In the genomic region with DNA sequence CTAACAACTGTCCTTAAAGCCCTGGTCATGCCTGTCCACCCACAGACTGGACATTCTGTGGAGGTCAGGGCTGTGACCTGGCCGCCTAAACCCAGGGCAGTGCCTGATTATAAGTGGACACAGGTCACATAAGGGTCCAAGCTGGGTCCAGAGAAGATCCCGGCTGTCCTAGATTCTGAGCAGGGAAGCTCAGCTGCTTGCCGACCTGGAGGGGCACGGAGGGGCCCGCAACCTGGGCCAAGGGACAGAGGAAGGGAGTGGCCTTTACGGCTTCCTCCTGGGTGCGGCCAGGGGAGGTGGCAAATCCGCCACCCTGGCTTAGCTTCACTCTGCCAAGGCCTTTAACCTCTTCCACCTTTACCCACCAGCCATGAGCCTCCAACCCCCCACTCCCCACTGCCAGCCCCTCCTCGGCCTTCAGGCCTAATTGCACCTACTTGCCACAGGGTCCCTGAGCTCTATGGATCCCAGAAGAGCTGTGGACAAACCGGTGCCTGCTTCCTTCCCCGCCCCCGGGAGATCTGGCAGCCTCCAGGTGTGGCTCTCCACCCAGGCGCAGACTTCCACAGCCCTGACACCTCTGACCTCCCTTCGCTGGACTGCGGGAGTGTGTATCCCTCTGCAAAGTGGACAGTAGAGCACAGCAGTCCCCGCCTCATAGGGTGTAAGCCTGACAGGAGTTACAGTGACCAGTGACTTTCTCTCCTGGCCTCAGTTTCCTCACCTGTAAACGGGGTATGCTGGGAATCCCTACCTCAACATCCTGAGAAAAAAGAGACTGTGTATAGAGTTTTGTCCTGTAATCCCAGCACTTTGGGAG, we compare ENCODE assay signal across 10 cellular contexts. TPM values are rescaled to one million over a fixed set of nuclear protein-coding genes. Genes with fewer than 3 reads are reported as not detected.
DNase-seq lines count a peak whose midpoint lies in the region; ATAC-seq, FAIRE-seq and TF ChIP-seq lines count a peak whose summit lies in the region.
"Had no signal": no experiment of that assay in that cellular context is flagged by ENCODE, and none has a peak within 500 bp of the region (broad histone marks: within the 10 kb centered on the region; RNA-seq: fewer than 3 reads in every experiment).

No MANE protein-coding gene starts in this region.

- TF ChIP-seq RAD21 in A549 (conservative IDR thresholded peaks at IDR 0.05 in 1 of 2, IDR thresholded peaks at IDR 0.05 in 1 of 2): no peak

- peak overlapping the region; percentile 96 for H3K27ac Mint-ChIP-seq in activated naive CD8-positive, alpha-beta T cell treated with anti-CD3 and anti-CD28 coated beads, Interleukin-2, amount 50 U/mL, for 24 hours

- no peaks in the 10 kb centered on the region for H3K27me3 Mint-ChIP-seq in activated naive CD8-positive, alpha-beta T cell treated with anti-CD3 and anti-CD28 coated beads, Interleukin-2, amount 50 U/mL, for 24 hours

- FAIRE-seq in A549 (lab: Jason Lieb, UNC): no peak
- no peak for FAIRE-seq in urothelium cell line (lab: Jason Lieb, UNC)
- FAIRE-seq: islet of Langerhans had no signal

- no peak overlapping the region; a peak in 1 of 6 replicates for H3K27ac ChIP-seq in A549

- peak overlapping the region; percentile 95 for H3K4me2 ChIP-seq in A549

- ATAC-seq in A549: no peak
- no peak for ATAC-seq in activated naive CD8-positive, alpha-beta T cell treated with anti-CD3 and anti-CD28 coated beads, Interleukin-2, amount 50 U/mL, for 24 hours
- no peak for ATAC-seq in HG02840 (IDR thresholded peaks at IDR 0.05; ENCODE audit: low FRiP score, unreplicated experiment)
- no peak for ATAC-seq in GM18517 (IDR thresholded peaks at IDR 0.05; ENCODE audit: unreplicated experiment)

- peaks cover 20% of the 10 kb centered on the region for H3K4me1 ChIP-seq in A549

- peaks cover 30% of the 10 kb centered on the region for H3K4me1 Mint-ChIP-seq in activated naive CD8-positive, alpha-beta T cell treated with anti-CD3 and anti-CD28 coated beads, Interleukin-2, amount 50 U/mL, for 24 hours

- DNase-seq in A549 (ENCODE audit: low read depth in 1 of 2, low spot score in 1 of 2) (no peak), HuH-7.5 (ENCODE audit: low spot score) (peak; percentile 24), mucosa of gallbladder (ENCODE audit: low spot score) (peak; percentile 10), KG1 (lab: John Stamatoyannopoulos, UW) (no peak), urothelium cell line (ENCODE audit: low spot score) (no peak)
- peak; percentile 2 for DNase-seq in activated naive CD8-positive, alpha-beta T cell treated with anti-CD3 and anti-CD28 coated beads, Interleukin-2, amount 50 U/mL, for 24 hours

- H3K9me3 Mint-ChIP-seq in activated naive CD8-positive, alpha-beta T cell treated with anti-CD3 and anti-CD28 coated beads, Interleukin-2, amount 50 U/mL, for 24 hours: no peaks in the 10 kb centered on the region

- CTCF ChIA-PET in A549 (lab: Yijun Ruan, JAX): no interaction called here

- H3K36me3 Mint-ChIP-seq in activated naive CD8-positive, alpha-beta T cell treated with anti-CD3 and anti-CD28 coated beads, Interleukin-2, amount 50 U/mL, for 24 hours (ENCODE audit: low read depth): peaks cover 30% of the 10 kb centered on the region

- TF ChIP-seq EP300 in A549 (IDR thresholded peaks at IDR 0.05): no peak

- H3K9me3 ChIP-seq in A549: no peaks in the 10 kb centered on the region
- H3K9me3 ChIP-seq: SJCRH30 had no signal

- POLR2A ChIA-PET in A549 (lab: Yijun Ruan, JAX): no interaction called here

- H3K4me3 Mint-ChIP-seq in activated naive CD8-positive, alpha-beta T cell treated with anti-CD3 and anti-CD28 coated beads, Interleukin-2, amount 50 U/mL, for 24 hours: peak overlapping the region; percentile 97

- no peak for TF ChIP-seq CTCF in A549 (IDR thresholded peaks at IDR 0.05)

- TF ChIP-seq POLR2A in A549 (IDR thresholded peaks at IDR 0.05; ENCODE audit: low read length): no peak

- 89% methylated on average over 10 of the region's 17 CpGs for WGBS in A549 (ENCODE audit: missing lambda C conversion rate)

- H3K4me3 ChIP-seq in A549: no peak overlapping the region

TF ChIP-seq in A549, 52 proteins besides CTCF, POLR2A, EP300 and RAD21:
- TF ChIP-seq, protein P1, sequence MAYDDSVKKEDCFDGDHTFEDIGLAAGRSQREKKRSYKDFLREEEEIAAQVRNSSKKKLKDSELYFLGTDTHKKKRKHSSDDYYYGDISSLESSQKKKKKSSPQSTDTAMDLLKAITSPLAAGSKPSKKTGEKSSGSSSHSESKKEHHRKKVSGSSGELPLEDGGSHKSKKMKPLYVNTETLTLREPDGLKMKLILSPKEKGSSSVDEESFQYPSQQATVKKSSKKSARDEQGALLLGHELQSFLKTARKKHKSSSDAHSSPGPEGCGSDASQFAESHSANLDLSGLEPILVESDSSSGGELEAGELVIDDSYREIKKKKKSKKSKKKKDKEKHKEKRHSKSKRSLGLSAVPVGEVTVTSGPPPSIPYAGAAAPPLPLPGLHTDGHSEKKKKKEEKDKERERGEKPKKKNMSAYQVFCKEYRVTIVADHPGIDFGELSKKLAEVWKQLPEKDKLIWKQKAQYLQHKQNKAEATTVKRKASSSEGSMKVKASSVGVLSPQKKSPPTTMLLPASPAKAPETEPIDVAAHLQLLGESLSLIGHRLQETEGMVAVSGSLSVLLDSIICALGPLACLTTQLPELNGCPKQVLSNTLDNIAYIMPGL (CRISPR knock-in tag; IDR thresholded peaks at IDR 0.05; ENCODE audit: borderline replicate concordance): no peak

RNA-seq across cellular contexts. Expression of a gene that starts 1.7 kb away (rescaled TPM):
- 27.4 and 28.8 TPM in 2 replicates for polyA plus RNA-seq in A549 (2011; rRNA removed)
- 130 and 158 TPM in 2 replicates for polyA plus RNA-seq in A549 (2012; cell fraction: cytosol; rRNA removed)
- polyA plus RNA-seq in A549 (2012; cell fraction: nucleus; rRNA removed): 175 and 229 TPM in 2 replicates
- polyA plus RNA-seq in A549 (2017; fragmentation: RNase III; extraction: RNeasy Plus Mini Kit Qiagen cat#74134 plus additional on column Dnase treatment): 51.9 to 54.2 TPM (median 54.1 TPM) in 3 replicates
- 11.4 and 16.0 TPM in 2 replicates for polyA minus RNA-seq in A549 (2011; rRNA and poly(A)+ RNA removed)
- 52.2 TPM for total RNA-seq in mucosa of gallbladder

RNA-seq across cellular contexts. Expression of a gene that starts 14.7 kb away (rescaled TPM):
- 29.7 and 44.5 TPM in 2 replicates for polyA plus RNA-seq in A549 (2011; rRNA removed)
- polyA plus RNA-seq in A549 (2012; cell fraction: cytosol; rRNA removed): 88.3 and 93.3 TPM in 2 replicates
- 74.6 and 91.8 TPM in 2 replicates for polyA plus RNA-seq in A549 (2012; cell fraction: nucleus; rRNA removed)
- polyA plus RNA-seq in A549 (2017; fragmentation: RNase III; extraction: RNeasy Plus Mini Kit Qiagen cat#74134 plus additional on column Dnase treatment): 29.0 to 44.0 TPM (median 40.2 TPM) in 3 replicates
- 35.1 and 58.5 TPM in 2 replicates for polyA minus RNA-seq in A549 (2011; rRNA and poly(A)+ RNA removed)
- 45.2 TPM for total RNA-seq in mucosa of gallbladder

RNA-seq across cellular contexts. Expression of a gene that starts 14.9 kb away (rescaled TPM):
- polyA plus RNA-seq in A549 (2011; rRNA removed) (374 and 406 TPM in 2 replicates), A549 (2017; fragmentation: RNase III; extraction: RNeasy Plus Mini Kit Qiagen cat#74134 plus additional on column Dnase treatment) (399 to 449 TPM (median 404 TPM) in 3 replicates)
- 710 and 713 TPM in 2 replicates for polyA plus RNA-seq in A549 (2012; cell fraction: cytosol; rRNA removed)
- 369 and 438 TPM in 2 replicates for polyA plus RNA-seq in A549 (2012; cell fraction: nucleus; rRNA removed)
- 95.9 and 197 TPM in 2 replicates for polyA minus RNA-seq in A549 (2011; rRNA and poly(A)+ RNA removed)
- 1,184 TPM for total RNA-seq in mucosa of gallbladder

RNA-seq across cellular contexts. Expression of a gene that starts 36.6 kb away (rescaled TPM):
- polyA plus RNA-seq in A549 (2011; rRNA removed) (1.0 and 1.2 TPM in 2 replicates), A549 (2017; fragmentation: RNase III; extraction: RNeasy Plus Mini Kit Qiagen cat#74134 plus additional on column Dnase treatment) (1.5 to 1.6 TPM (median 1.5 TPM) in 3 replicates)
- polyA plus RNA-seq in A549 (2012; cell fraction: cytosol; rRNA removed): 2.1 and 2.8 TPM in 2 replicates
- polyA plus RNA-seq in A549 (2012; cell fraction: nucleus; rRNA removed): 4.1 and 5.7 TPM in 2 replicates
- 1.2 and 1.5 TPM in 2 replicates for polyA minus RNA-seq in A549 (2011; rRNA and poly(A)+ RNA removed)
- total RNA-seq in mucosa of gallbladder: 7.7 TPM

RNA-seq across cellular contexts. Expression of a gene that starts 57.5 kb away (rescaled TPM):
- polyA plus RNA-seq in A549 (2011; rRNA removed) (30.8 and 32.6 TPM in 2 replicates), A549 (2017; fragmentation: RNase III; extraction: RNeasy Plus Mini Kit Qiagen cat#74134 plus additional on column Dnase treatment) (12.3 to 18.1 TPM (median 15.1 TPM) in 3 replicates)
- polyA plus RNA-seq in A549 (2012; cell fraction: cytosol; rRNA removed): 48.7 and 67.4 TPM in 2 replicates
- 203 and 238 TPM in 2 replicates for polyA plus RNA-seq in A549 (2012; cell fraction: nucleus; rRNA removed)
- polyA minus RNA-seq in A549 (2011; rRNA and poly(A)+ RNA removed): 15.6 and 19.4 TPM in 2 replicates
- total RNA-seq in mucosa of gallbladder: 5.3 TPM

Comparison
In these comparisons a context has a peak if more than half of its experiments do, and no peak if none do; other contexts are left out.
1. DNase-seq: peak in HuH-7.5 (single experiment), activated naive CD8-positive, alpha-beta T cell treated with anti-CD3 and anti-CD28 coated beads, Interleukin-2, amount 50 U/mL, for 24 hours (single experiment) and mucosa of gallbladder (single experiment); none in A549 (0 of 2), KG1 (single experiment) and urothelium cell line (single experiment).